In genomic region chr2:138364554-138365162, GRCh38 we compare ENCODE assay signal across 17 cellular contexts.
DNase-seq lines count a peak whose midpoint lies in the region; ATAC-seq, FAIRE-seq and TF ChIP-seq lines count a peak whose summit lies in the region.
"Had no signal": no experiment of that assay in that cellular context is flagged by ENCODE, and none has a peak within 500 bp of the region (broad histone marks: within the 10 kb centered on the region; RNA-seq: fewer than 3 reads in every experiment).

No MANE protein-coding gene starts in this region.

- H3K36me3 ChIP-seq in ACC112 (ENCODE audit: insufficient read depth, low read length) (no peaks in the 10 kb centered on the region), bronchial epithelial cell (ENCODE audit: control insufficient read depth, insufficient read depth, low read length) (no peaks in the 10 kb centered on the region), uterus (no peaks in the 10 kb centered on the region), thyroid gland (no peaks in the 10 kb centered on the region)
- H3K36me3 ChIP-seq: heart left ventricle had no signal

- H3K4me1 ChIP-seq in ACC112 (ENCODE audit: control insufficient read depth, insufficient read depth, low read length, unreplicated experiment): peaks cover 30% of the 10 kb centered on the region
- no peaks in the 10 kb centered on the region for H3K4me1 ChIP-seq in uterus
- no peaks in the 10 kb centered on the region for H3K4me1 ChIP-seq in thyroid gland

- H3K4me3 ChIP-seq in ACC112 (ENCODE audit: low read depth, low read length) (peak overlapping the region; percentile 32; the same call in 1 of the 2 replicates), bronchial epithelial cell (ENCODE audit: low read depth, low read length) (no peak overlapping the region), uterus (no peak overlapping the region), thyroid gland (replicated peaks in 1 of 3) (no peak overlapping the region)
- H3K4me3 ChIP-seq: heart left ventricle had no signal

- H3K4me3 Mint-ChIP-seq in naive thymus-derived CD8-positive, alpha-beta T cell: no peak overlapping the region
- H3K4me3 Mint-ChIP-seq: activated naive CD4-positive, alpha-beta T cell treated with anti-CD3 and anti-CD28 coated beads for 36 hours; central memory CD8-positive, alpha-beta T cell; H9; IgD-negative memory B cell; T-helper 2 cell treated with Interferon-gamma antibody and Interleukin-4, amounts not matched to agents 5 μg/mL and 100 μg/mL, for 36 hours had no signal

- TF ChIP-seq CTCF in bronchial epithelial cell (IDR thresholded peaks at IDR 0.05; ENCODE audit: insufficient read depth, low read length, severe bottlenecking) (no peak), uterus (IDR thresholded peaks at IDR 0.05) (no peak), thyroid gland (IDR thresholded peaks at IDR 0.05) (no peak)

- H3K4me1 Mint-ChIP-seq in naive thymus-derived CD8-positive, alpha-beta T cell: peaks cover 0 to 1% (median 0%) of the 10 kb centered on the region in 4 donors
- H3K4me1 Mint-ChIP-seq: central memory CD8-positive, alpha-beta T cell; IgD-negative memory B cell had no signal

- H3K9me3 Mint-ChIP-seq in naive thymus-derived CD8-positive, alpha-beta T cell: peaks cover 0 to 4% (median 1%) of the 10 kb centered on the region in 9 donors
- H3K9me3 Mint-ChIP-seq: activated naive CD4-positive, alpha-beta T cell treated with anti-CD3 and anti-CD28 coated beads for 36 hours; H9; T-helper 2 cell treated with Interferon-gamma antibody and Interleukin-4, amounts not matched to agents 5 μg/mL and 100 μg/mL, for 36 hours had no signal

- POLR2A ChIA-PET in naive thymus-derived CD8-positive, alpha-beta T cell (lab: Charles Lee): no interaction called here

- H3K9me3 ChIP-seq in uterus (no peaks in the 10 kb centered on the region), thyroid gland (no peaks in the 10 kb centered on the region)
- H3K9me3 ChIP-seq: heart left ventricle had no signal

- intact Hi-C loops in uterus (cut with DNase I; ENCODE audit: low total_unique reads): no loop called here
- intact Hi-C loops in thyroid gland (cut with DNase I): no loop called here

- peak; percentile 64 for DNase-seq in HCEC 1CT
- DNase-seq in bronchial epithelial cell (ENCODE audit: low read depth): peak; percentile 59
- DNase-seq in kidney tubule cell (ENCODE audit: low spot score): peak; percentile 46
- no peak for DNase-seq in uterus
- no peak for DNase-seq in thyroid gland
- DNase-seq in naive thymus-derived CD8-positive, alpha-beta T cell: no peak
- DNase-seq: activated naive CD4-positive, alpha-beta T cell treated with anti-CD3 and anti-CD28 coated beads for 36 hours; H9; heart left ventricle; SHP77; stimulated activated CD4-positive, alpha-beta T cell treated with anti-CD3 and anti-CD28 coated beads, Interleukin-15, amount 100 ng/mL, for 24 hours had no signal

- no peak for FAIRE-seq in bronchial epithelial cell (lab: Jason Lieb, UNC)
- FAIRE-seq: keratinocyte had no signal

- H3K27me3 Mint-ChIP-seq in naive thymus-derived CD8-positive, alpha-beta T cell: peaks cover 0 to 7% (median 6%) of the 10 kb centered on the region in 5 donors
- H3K27me3 Mint-ChIP-seq: central memory CD8-positive, alpha-beta T cell; IgD-negative memory B cell had no signal

- no peaks in the 10 kb centered on the region for H3K79me2 ChIP-seq in ACC112 (ENCODE audit: control insufficient read depth, insufficient read depth, low read length, unreplicated experiment)

- ATAC-seq in HG03565 (IDR thresholded peaks at IDR 0.05; ENCODE audit: unreplicated experiment): no peak
- no peak for ATAC-seq in naive thymus-derived CD8-positive, alpha-beta T cell

- WGBS in thyroid gland, 2 donors: 88 to 96% methylated on average over 1 of the region's 1 CpG

- H3K27ac Mint-ChIP-seq in naive thymus-derived CD8-positive, alpha-beta T cell: no peak overlapping the region
- H3K27ac Mint-ChIP-seq: activated naive CD4-positive, alpha-beta T cell treated with anti-CD3 and anti-CD28 coated beads for 36 hours; H9; IgD-negative memory B cell; T-helper 2 cell treated with Interferon-gamma antibody and Interleukin-4, amounts not matched to agents 5 μg/mL and 100 μg/mL, for 36 hours had no signal

- H3K27ac ChIP-seq in ACC112 (ENCODE audit: low read depth, low read length) (peak overlapping the region; percentile 26; the same call in 1 of the 2 replicates), uterus (no peak overlapping the region), thyroid gland (no peak overlapping the region)

- H3K36me3 Mint-ChIP-seq in naive thymus-derived CD8-positive, alpha-beta T cell: peaks cover 0 to 4% (median 0%) of the 10 kb centered on the region in 3 donors

- H2AFZ ChIP-seq in ACC112 (ENCODE audit: low read length, unreplicated experiment): no peak overlapping the region

- TF ChIP-seq POLR2A in uterus (IDR thresholded peaks at IDR 0.05) (no peak), thyroid gland (IDR thresholded peaks at IDR 0.05) (no peak)

- H3K27me3 ChIP-seq in ACC112 (ENCODE audit: insufficient read depth, low read length): no peaks in the 10 kb centered on the region
- no peaks in the 10 kb centered on the region for H3K27me3 ChIP-seq in bronchial epithelial cell (ENCODE audit: control insufficient read depth, insufficient read depth, low read length)
- no peaks in the 10 kb centered on the region for H3K27me3 ChIP-seq in uterus
- no peaks in the 10 kb centered on the region for H3K27me3 ChIP-seq in thyroid gland
- H3K27me3 ChIP-seq: heart left ventricle had no signal

Comparison
In these comparisons a context has a peak if more than half of its experiments do, and no peak if none do; other contexts are left out.
1. DNase-seq: peak in HCEC 1CT (single experiment), bronchial epithelial cell (single experiment) and kidney tubule cell (single experiment); none in uterus (0 of 2), thyroid gland (0 of 2) and naive thymus-derived CD8-positive, alpha-beta T cell (0 of 10).